ENCODE assay signal across 1 cellular context in genomic region chr11:788953-789940, GRCh38.
TF ChIP-seq lines count a peak whose summit lies in the region.

No MANE protein-coding gene starts in this region.

TF ChIP-seq in K562, 482 proteins besides CTCF, POLR2A, EP300 and RAD21:
- TF ChIP-seq HMGN3 (IDR thresholded peaks at IDR 0.05; ENCODE audit: borderline replicate concordance, extremely low read depth, insufficient read length, low read depth, low read length), result peak; percentile 10
- TF ChIP-seq TGIF2 (CRISPR knock-in tag; IDR thresholded peaks at IDR 0.05), result peak; percentile 15; the same call in 1 of the 2 replicates
- no peak for TF ChIP-seq ZNF280A (IDR thresholded peaks at IDR 0.05; ENCODE audit: low read depth, partially characterized antibody)
- TF ChIP-seq ESRRA (IDR thresholded peaks at IDR 0.05; ENCODE audit: borderline replicate concordance, low read depth), result peak; percentile 87
- TF ChIP-seq MECOM (CRISPR knock-in tag; IDR thresholded peaks at IDR 0.05), result no peak
- TF ChIP-seq POLR2G (IDR thresholded peaks at IDR 0.05; ENCODE audit: low read depth, low read length), result peak; percentile 42; the same call in 1 of the 2 replicates
TF ChIP-seq in K562: peak in this region for 4.
